16 cellular contexts compared by ENCODE assay signal in the genomic region with DNA sequence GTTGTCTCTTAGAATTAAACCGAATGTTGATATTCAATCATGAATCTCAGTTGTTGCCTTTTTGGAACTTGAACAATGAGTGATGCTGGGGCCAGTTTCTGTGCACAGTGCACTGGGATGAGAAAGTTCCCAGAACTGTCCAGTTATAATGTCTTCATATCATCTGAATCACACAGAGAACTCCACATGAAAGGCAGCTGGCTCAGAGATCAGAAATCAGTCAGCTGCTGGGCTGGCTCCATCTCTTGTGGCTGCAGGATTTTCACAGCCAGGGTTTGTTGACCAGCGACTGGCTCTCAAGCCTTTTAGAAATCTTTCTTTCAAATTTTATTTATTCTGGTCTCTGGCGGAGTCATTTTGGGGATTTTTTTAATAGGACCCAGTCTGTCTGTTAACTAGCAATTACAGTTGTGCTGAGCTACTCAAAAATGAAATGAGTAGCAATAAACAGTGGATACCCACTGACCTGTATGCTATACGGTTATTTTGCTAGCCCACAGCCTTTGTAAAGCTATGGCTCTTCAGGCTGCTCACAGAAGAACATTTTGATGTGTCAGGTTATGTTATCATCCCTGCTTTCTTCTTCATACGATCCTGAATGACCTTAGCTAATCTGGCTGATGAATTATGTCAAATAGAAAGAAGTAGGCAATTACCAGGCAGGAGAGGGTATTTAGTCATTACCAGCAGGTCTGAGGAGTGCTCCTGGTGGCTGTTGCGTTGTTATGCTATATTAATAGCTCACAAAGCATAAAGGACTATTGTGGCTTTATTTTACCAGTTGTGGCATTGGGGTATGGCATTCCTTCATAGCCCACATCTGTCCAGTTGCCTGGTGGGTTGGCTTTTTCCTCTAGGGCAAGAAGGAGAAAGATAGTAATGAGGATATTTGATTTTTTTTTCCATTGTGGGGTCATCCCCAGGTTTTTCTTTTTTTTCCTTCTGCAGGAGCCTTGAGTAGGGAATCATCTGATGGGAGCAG. TPM values are rescaled to one million over a fixed set of nuclear protein-coding genes. Genes with fewer than 3 reads are reported as not detected.
DNase-seq lines count a peak whose midpoint lies in the region; ATAC-seq and TF ChIP-seq lines count a peak whose summit lies in the region.
"Had no signal": no experiment of that assay in that cellular context is flagged by ENCODE, and none has a peak within 500 bp of the region (broad histone marks: within the 10 kb centered on the region; RNA-seq: fewer than 3 reads in every experiment).

No MANE protein-coding gene starts in this region.

- H3K36me3 ChIP-seq in psoas muscle (ENCODE audit: insufficient read depth in 1 of 2, low read depth in 1 of 2) (no peaks in the 10 kb centered on the region), colonic mucosa (no peaks in the 10 kb centered on the region)
- H3K36me3 ChIP-seq: ascending aorta, gastrocnemius medialis, MG63, stomach had no signal

- peaks cover 4 to 69% (median 7%) of the 10 kb centered on the region in 3 donors for H3K27me3 ChIP-seq in psoas muscle (ENCODE audit: insufficient read depth in 3 of 3, low read length in 2 of 3)
- peaks cover 48% of the 10 kb centered on the region for H3K27me3 ChIP-seq in colonic mucosa
- H3K27me3 ChIP-seq: ascending aorta had no signal

- TF ChIP-seq CTCF in fibroblast of mammary gland (conservative IDR thresholded peaks at IDR 0.05; ENCODE audit: control insufficient read depth, insufficient read depth, low read depth, low read length) (no peak), psoas muscle (IDR thresholded peaks at IDR 0.05) (no peak), colonic mucosa (IDR thresholded peaks at IDR 0.05) (no peak)

- H3K27ac ChIP-seq in psoas muscle (no peak overlapping the region), colonic mucosa (no peak overlapping the region)
- H3K27ac ChIP-seq: gastrocnemius medialis, RWPE1 had no signal

- peak in 2 of 4 donors; percentile 41 to 42 for ATAC-seq in psoas muscle
- ATAC-seq in GM21360 (IDR thresholded peaks at IDR 0.05; ENCODE audit: unreplicated experiment): no peak
- ATAC-seq in GM21717 (IDR thresholded peaks at IDR 0.05; ENCODE audit: unreplicated experiment): no peak
- ATAC-seq in GM19455 (IDR thresholded peaks at IDR 0.05; ENCODE audit: unreplicated experiment): no peak
- ATAC-seq: effector memory CD8-positive, alpha-beta T cell had no signal

- H3K4me3 ChIP-seq in fibroblast of mammary gland (ENCODE audit: control insufficient read depth, low read depth, low read length): no peak overlapping the region
- H3K4me3 ChIP-seq in psoas muscle: no peak overlapping the region
- H3K4me3 ChIP-seq in colonic mucosa: no peak overlapping the region
- H3K4me3 ChIP-seq: MG63 had no signal

- no peak overlapping the region for H3K9ac ChIP-seq in colonic mucosa (ENCODE audit: low read depth in 2 of 2, low read length in 2 of 2)

- WGBS in psoas muscle, 3 donors: 27 to 44% (median 30%) methylated on average over 6 of the region's 6 CpGs

- DNase-seq in GM03348 (ENCODE audit: low spot score) (peak; percentile 61), NCI-H526 (lab: John Stamatoyannopoulos, UW) (peak; percentile 60 to 72), fibroblast of mammary gland (ENCODE audit: low read depth) (peak; percentile 11), psoas muscle (peak; percentile 26 to 64), colonic mucosa (no peak)
- DNase-seq: activated CD4-positive, alpha-beta memory T cell treated with anti-CD3 and anti-CD28 coated beads, Interleukin-2, amount 10 ng/mL, durations not matched to agents 7 days and 5 days; effector memory CD8-positive, alpha-beta T cell; islet precursor cell; MG63; stomach had no signal

- intact Hi-C loops in psoas muscle (cut with DNase I): no loop called here
- intact Hi-C loops in colonic mucosa (cut with DNase I): no loop called here

- H3K4me1 ChIP-seq in psoas muscle (peaks cover 4% of the 10 kb centered on the region), colonic mucosa (peaks cover 5% of the 10 kb centered on the region)

- no peaks in the 10 kb centered on the region for H3K9me3 ChIP-seq in psoas muscle
- no peaks in the 10 kb centered on the region for H3K9me3 ChIP-seq in colonic mucosa
- H3K9me3 ChIP-seq: ascending aorta, gastrocnemius medialis, MG63, stomach had no signal

RNA-seq across cellular contexts. Expression of a gene that starts 3.6 kb away (rescaled TPM):
- total RNA-seq in psoas muscle (under 1 TPM; 0.08 to 0.92 (median 0.31) TPM), colonic mucosa (under 1 TPM; 0.10 to 0.96 TPM)
- polyA plus RNA-seq in psoas muscle: under 1 TPM; 0.01 to 0.04 (median 0.01) TPM
- total RNA-seq: activated CD4-positive, alpha-beta memory T cell treated with anti-CD3 and anti-CD28 coated beads, Interleukin-2, amount 10 ng/mL, durations not matched to agents 7 days and 5 days had no signal
